ENCODE assay signal across 8 cellular contexts in the genomic region with DNA sequence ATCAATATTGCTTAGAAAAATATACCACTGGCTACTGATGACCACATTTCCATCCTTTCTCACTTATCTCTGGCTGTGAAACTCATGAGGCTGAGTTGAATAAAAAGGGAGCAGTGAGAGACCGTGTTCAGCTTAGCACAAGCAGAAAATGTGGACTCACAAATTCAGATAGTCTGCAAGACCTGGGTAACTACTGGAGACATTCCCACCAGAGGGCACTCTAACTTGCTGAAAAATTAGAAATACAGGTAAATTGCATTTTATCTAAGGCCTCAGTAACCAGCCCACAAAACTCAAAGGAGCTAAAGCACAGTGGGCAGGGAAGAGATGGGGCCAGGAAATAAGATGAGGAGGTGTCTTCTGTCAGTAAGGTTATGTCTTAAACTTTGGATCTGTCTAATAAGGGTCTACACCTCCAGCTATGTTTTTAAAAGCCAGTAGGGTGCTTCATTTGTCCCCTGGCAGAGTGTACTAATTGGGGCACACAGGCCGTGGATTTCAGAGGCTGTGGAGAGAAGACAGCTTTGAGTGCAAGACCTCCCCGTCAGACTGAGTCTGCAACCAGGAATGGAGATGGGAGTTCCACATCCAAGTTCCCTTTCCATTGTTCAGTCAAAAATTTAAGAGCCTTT. TPM values are rescaled to one million over a fixed set of nuclear protein-coding genes. Genes with fewer than 3 reads are reported as not detected.
A peak's percentile ranks its signal among the peaks of the same experiment; 100 is the strongest.
DNase-seq lines count a peak whose midpoint lies in the region; ATAC-seq, FAIRE-seq and TF ChIP-seq lines count a peak whose summit lies in the region.

No MANE protein-coding gene starts in this region.

- no peak for TF ChIP-seq CTCF in colonic mucosa (IDR thresholded peaks at IDR 0.05)

- no peaks in the 10 kb centered on the region for H3K27me3 ChIP-seq in colonic mucosa

- no peak for FAIRE-seq in RCC 7860 (lab: Jason Lieb, UNC)

- H3K4me3 ChIP-seq in colonic mucosa, result no peak overlapping the region

- H3K36me3 ChIP-seq in colonic mucosa, result no peaks in the 10 kb centered on the region

- ATAC-seq in HG03196 (IDR thresholded peaks at IDR 0.05; ENCODE audit: unreplicated experiment), result no peak

- intact Hi-C loops in colonic mucosa (cut with DNase I), result loop anchor here (2.0 kb wide), 3 partner anchors 203 to 391 kb away; no protein-coding TSS in a partner anchor

- no peaks in the 10 kb centered on the region for H3K4me1 ChIP-seq in colonic mucosa

- H3K27ac ChIP-seq in colonic mucosa, result no peak overlapping the region

- DNase-seq in AG08396 (ENCODE audit: low spot score) (peak; percentile 39), GM03348 (ENCODE audit: low spot score) (peak; percentile 57), KG1 (lab: John Stamatoyannopoulos, UW) (peak; percentile 55), RCC 7860 (ENCODE audit: low spot score) (peak; percentile 29), colonic mucosa (peak; percentile 25), midbrain (lab: John Stamatoyannopoulos, UW) (peak; percentile 54)
- no peak for DNase-seq in effector CD8-positive, alpha-beta T cell (lab: John Stamatoyannopoulos, UW)

- H3K9ac ChIP-seq in colonic mucosa (ENCODE audit: low read depth in 2 of 2, low read length in 2 of 2), result no peak overlapping the region

- H3K9me3 ChIP-seq in colonic mucosa, result no peaks in the 10 kb centered on the region

RNA-seq across cellular contexts. Expression of a gene that starts 8.7 kb away (rescaled TPM):
- total RNA-seq in colonic mucosa, result 10 to 100 TPM; 53.3 to 77.0 TPM

RNA-seq across cellular contexts. Expression of a gene that starts 29.2 kb away (rescaled TPM):
- total RNA-seq in colonic mucosa, result 10 to 100 TPM; 11.9 to 17.4 TPM

RNA-seq across cellular contexts. Expression of a gene that starts 29.5 kb away (rescaled TPM):
- total RNA-seq in colonic mucosa, result 10 to 100 TPM in 1 of 2 donors, 1 to 10 TPM in 1; 7.4 to 10.9 TPM

RNA-seq across cellular contexts. Expression of a gene that starts 53.8 kb away (rescaled TPM):
- total RNA-seq in colonic mucosa, result not detected

RNA-seq across cellular contexts. Expression of a gene that starts 55.6 kb away (rescaled TPM):
- total RNA-seq in colonic mucosa, result 1 to 10 TPM; 3.0 to 8.5 TPM
